ENCODE assay signal across 2 cellular contexts in the genomic region with DNA sequence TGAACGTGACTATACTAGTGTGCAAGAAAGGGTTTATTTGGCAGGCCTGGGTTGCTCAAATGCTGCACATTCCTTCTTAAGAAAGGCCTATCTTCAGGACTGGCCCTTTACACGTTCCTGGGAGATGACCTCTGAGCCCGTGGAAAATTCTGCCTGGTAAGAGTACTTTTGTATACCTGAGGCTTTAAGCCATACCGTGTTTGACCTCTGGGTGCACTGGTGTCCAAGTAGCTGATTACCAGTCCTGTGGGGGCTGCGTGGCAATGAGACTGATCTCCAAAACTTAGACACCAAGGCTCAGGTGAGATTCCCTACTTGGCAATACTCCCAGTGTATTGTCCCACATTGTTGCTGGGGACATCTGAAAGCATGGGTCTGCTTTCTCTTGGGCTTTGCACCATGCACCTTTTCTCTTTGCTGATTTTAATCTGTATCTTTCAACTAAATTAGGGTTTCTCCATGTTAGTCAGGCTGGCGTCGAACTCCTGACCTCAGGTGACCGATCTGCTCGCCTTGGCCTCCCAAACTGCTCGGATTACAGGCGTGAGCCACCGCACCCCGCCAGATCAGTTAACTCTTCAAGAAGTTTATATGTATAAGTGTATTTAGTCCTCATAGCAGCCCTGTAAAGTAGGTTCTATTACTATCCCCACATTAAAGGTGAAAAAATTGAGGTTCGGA.
A peak's percentile ranks its signal among the peaks of the same experiment; 100 is the strongest.
TF ChIP-seq lines count a peak whose summit lies in the region.

No MANE protein-coding gene starts in this region.

TF ChIP-seq in HCT116, 20 proteins besides CTCF, POLR2A, EP300 and RAD21:
- TF ChIP-seq CEBPB (IDR thresholded peaks at IDR 0.05; ENCODE audit: low read depth) (no peak), POLR2AphosphoS5 (IDR thresholded peaks at IDR 0.05; ENCODE audit: low read depth, low read length) (no peak), ELF1 (IDR thresholded peaks at IDR 0.05; ENCODE audit: borderline replicate concordance, low read depth) (no peak), EGR1 (IDR thresholded peaks at IDR 0.05; ENCODE audit: low read depth) (no peak), ZFX (IDR thresholded peaks at IDR 0.05) (no peak), JUND (IDR thresholded peaks at IDR 0.05) (no peak), EZH2phosphoT487 (IDR thresholded peaks at IDR 0.05; ENCODE audit: borderline replicate concordance) (no peak)
- TF ChIP-seq, protein P1, sequence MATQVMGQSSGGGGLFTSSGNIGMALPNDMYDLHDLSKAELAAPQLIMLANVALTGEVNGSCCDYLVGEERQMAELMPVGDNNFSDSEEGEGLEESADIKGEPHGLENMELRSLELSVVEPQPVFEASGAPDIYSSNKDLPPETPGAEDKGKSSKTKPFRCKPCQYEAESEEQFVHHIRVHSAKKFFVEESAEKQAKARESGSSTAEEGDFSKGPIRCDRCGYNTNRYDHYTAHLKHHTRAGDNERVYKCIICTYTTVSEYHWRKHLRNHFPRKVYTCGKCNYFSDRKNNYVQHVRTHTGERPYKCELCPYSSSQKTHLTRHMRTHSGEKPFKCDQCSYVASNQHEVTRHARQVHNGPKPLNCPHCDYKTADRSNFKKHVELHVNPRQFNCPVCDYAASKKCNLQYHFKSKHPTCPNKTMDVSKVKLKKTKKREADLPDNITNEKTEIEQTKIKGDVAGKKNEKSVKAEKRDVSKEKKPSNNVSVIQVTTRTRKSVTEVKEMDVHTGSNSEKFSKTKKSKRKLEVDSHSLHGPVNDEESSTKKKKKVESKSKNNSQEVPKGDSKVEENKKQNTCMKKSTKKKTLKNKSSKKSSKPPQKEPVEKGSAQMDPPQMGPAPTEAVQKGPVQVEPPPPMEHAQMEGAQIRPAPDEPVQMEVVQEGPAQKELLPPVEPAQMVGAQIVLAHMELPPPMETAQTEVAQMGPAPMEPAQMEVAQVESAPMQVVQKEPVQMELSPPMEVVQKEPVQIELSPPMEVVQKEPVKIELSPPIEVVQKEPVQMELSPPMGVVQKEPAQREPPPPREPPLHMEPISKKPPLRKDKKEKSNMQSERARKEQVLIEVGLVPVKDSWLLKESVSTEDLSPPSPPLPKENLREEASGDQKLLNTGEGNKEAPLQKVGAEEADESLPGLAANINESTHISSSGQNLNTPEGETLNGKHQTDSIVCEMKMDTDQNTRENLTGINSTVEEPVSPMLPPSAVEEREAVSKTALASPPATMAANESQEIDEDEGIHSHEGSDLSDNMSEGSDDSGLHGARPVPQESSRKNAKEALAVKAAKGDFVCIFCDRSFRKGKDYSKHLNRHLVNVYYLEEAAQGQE (IDR thresholded peaks at IDR 0.05; ENCODE audit: low read depth) = no peak
- TF ChIP-seq, protein P2, sequence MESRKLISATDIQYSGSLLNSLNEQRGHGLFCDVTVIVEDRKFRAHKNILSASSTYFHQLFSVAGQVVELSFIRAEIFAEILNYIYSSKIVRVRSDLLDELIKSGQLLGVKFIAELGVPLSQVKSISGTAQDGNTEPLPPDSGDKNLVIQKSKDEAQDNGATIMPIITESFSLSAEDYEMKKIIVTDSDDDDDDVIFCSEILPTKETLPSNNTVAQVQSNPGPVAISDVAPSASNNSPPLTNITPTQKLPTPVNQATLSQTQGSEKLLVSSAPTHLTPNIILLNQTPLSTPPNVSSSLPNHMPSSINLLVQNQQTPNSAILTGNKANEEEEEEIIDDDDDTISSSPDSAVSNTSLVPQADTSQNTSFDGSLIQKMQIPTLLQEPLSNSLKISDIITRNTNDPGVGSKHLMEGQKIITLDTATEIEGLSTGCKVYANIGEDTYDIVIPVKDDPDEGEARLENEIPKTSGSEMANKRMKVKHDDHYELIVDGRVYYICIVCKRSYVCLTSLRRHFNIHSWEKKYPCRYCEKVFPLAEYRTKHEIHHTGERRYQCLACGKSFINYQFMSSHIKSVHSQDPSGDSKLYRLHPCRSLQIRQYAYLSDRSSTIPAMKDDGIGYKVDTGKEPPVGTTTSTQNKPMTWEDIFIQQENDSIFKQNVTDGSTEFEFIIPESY (IDR thresholded peaks at IDR 0.05; ENCODE audit: extremely low read depth, insufficient replicate concordance, low read length) = no peak
- TF ChIP-seq, protein P3, sequence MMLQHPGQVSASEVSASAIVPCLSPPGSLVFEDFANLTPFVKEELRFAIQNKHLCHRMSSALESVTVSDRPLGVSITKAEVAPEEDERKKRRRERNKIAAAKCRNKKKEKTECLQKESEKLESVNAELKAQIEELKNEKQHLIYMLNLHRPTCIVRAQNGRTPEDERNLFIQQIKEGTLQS (IDR thresholded peaks at IDR 0.05) = no peak

TF ChIP-seq in K562, 482 proteins besides CTCF, POLR2A, EP300 and RAD21:
- TF ChIP-seq U2AF1 (optimal IDR thresholded peaks at IDR 0.05; ENCODE audit: low read depth, low read length) (no peak), POLR2AphosphoS5 (IDR thresholded peaks at IDR 0.05; ENCODE audit: control insufficient read depth, insufficient read depth, low read depth, low read length) (peak; percentile 31; the same call in 1 of the 2 replicates), SMAD4 (CRISPR knock-in tag; conservative IDR thresholded peaks at IDR 0.05) (no peak), ZBTB7A (IDR thresholded peaks at IDR 0.05; ENCODE audit: borderline replicate concordance, control insufficient read depth, low read depth, low read length) (no peak), SMAD3 (CRISPR knock-in tag; conservative IDR thresholded peaks at IDR 0.05) (no peak), NR3C1 (CRISPR knock-in tag; IDR thresholded peaks at IDR 0.05) (no peak), CBX3 (IDR thresholded peaks at IDR 0.05; ENCODE audit: borderline replicate concordance in 1 of 2, low read length in 2 of 2) (peak in 1 of 2 experiments; percentile 52; a peak in 1 of 3 replicates), DDX20 (tag; IDR thresholded peaks at IDR 0.05; ENCODE audit: low read depth) (no peak), POLR3A (IDR thresholded peaks at IDR 0.05; ENCODE audit: borderline replicate concordance, extremely low read depth, insufficient read depth, insufficient read length) (no peak), CREB1 (IDR thresholded peaks at IDR 0.05) (no peak), CREB1 (CRISPR knock-in tag; IDR thresholded peaks at IDR 0.05) (no peak), LARP7 (IDR thresholded peaks at IDR 0.05) (no peak), SIX5 (IDR thresholded peaks at IDR 0.05; ENCODE audit: borderline replicate concordance in 1 of 2, insufficient read depth in 1 of 2, low read depth in 1 of 2, low read length in 2 of 2) (no peak), TAL1 (IDR thresholded peaks at IDR 0.05) (no peak)
- TF ChIP-seq, protein P4, sequence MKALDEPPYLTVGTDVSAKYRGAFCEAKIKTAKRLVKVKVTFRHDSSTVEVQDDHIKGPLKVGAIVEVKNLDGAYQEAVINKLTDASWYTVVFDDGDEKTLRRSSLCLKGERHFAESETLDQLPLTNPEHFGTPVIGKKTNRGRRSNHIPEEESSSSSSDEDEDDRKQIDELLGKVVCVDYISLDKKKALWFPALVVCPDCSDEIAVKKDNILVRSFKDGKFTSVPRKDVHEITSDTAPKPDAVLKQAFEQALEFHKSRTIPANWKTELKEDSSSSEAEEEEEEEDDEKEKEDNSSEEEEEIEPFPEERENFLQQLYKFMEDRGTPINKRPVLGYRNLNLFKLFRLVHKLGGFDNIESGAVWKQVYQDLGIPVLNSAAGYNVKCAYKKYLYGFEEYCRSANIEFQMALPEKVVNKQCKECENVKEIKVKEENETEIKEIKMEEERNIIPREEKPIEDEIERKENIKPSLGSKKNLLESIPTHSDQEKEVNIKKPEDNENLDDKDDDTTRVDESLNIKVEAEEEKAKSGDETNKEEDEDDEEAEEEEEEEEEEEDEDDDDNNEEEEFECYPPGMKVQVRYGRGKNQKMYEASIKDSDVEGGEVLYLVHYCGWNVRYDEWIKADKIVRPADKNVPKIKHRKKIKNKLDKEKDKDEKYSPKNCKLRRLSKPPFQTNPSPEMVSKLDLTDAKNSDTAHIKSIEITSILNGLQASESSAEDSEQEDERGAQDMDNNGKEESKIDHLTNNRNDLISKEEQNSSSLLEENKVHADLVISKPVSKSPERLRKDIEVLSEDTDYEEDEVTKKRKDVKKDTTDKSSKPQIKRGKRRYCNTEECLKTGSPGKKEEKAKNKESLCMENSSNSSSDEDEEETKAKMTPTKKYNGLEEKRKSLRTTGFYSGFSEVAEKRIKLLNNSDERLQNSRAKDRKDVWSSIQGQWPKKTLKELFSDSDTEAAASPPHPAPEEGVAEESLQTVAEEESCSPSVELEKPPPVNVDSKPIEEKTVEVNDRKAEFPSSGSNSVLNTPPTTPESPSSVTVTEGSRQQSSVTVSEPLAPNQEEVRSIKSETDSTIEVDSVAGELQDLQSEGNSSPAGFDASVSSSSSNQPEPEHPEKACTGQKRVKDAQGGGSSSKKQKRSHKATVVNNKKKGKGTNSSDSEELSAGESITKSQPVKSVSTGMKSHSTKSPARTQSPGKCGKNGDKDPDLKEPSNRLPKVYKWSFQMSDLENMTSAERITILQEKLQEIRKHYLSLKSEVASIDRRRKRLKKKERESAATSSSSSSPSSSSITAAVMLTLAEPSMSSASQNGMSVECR (CRISPR knock-in tag; IDR thresholded peaks at IDR 0.05) = no peak
